In the genomic region with DNA sequence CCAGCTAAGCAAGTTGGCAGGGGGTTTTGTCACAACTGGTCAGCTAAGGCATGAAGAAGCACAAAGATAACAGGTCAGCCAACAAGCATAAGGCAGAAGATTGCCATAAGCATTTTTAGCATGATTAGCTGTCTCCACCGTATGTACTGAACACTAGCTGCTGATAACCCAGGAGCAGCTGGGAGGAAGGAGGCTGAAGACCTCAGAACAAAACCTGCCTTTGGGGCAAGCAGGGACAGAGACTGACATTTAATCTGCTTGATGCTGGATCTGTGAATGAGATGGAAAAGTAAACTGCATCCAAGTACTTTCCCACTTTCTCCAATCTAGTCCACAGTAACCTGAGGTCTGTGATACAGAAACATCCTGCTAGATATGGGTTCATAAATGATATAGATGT, we compare ENCODE assay signal across 15 cellular contexts.
DNase-seq lines count a peak whose midpoint lies in the region; ATAC-seq, FAIRE-seq and TF ChIP-seq lines count a peak whose summit lies in the region.
"Had no signal": no experiment of that assay in that cellular context is flagged by ENCODE, and none has a peak within 500 bp of the region (broad histone marks: within the 10 kb centered on the region; RNA-seq: fewer than 3 reads in every experiment).

No MANE protein-coding gene starts in this region.

- peaks cover 14% of the 10 kb centered on the region for H3K27me3 Mint-ChIP-seq in activated CD4-positive, alpha-beta T cell treated with anti-CD3 and anti-CD28 coated beads, Interleukin-2, amount 10 ng/mL, durations not matched to agents 24 days and 14 days
- no peaks in the 10 kb centered on the region for H3K27me3 Mint-ChIP-seq in neural progenitor cell (ENCODE audit: insufficient read depth, low read depth)

- H3K9ac ChIP-seq in OCI-LY3 (ENCODE audit: low read length) = no peak overlapping the region
- H3K9ac ChIP-seq in neural progenitor cell = no peak overlapping the region
- H3K9ac ChIP-seq: GM23248 had no signal

- H3K79me2 ChIP-seq in OCI-LY3 (ENCODE audit: low read length) (no peaks in the 10 kb centered on the region), neural progenitor cell (ENCODE audit: low read depth) (no peaks in the 10 kb centered on the region)

- no peak overlapping the region for H3K27ac Mint-ChIP-seq in activated CD4-positive, alpha-beta T cell treated with anti-CD3 and anti-CD28 coated beads, Interleukin-2, amount 10 ng/mL, durations not matched to agents 24 days and 14 days
- no peak overlapping the region for H3K27ac Mint-ChIP-seq in neural progenitor cell
- H3K27ac Mint-ChIP-seq: CD14-positive monocyte had no signal

- H4K20me1 ChIP-seq in OCI-LY3 (ENCODE audit: insufficient read depth, low read length) (no peaks in the 10 kb centered on the region), neural progenitor cell (ENCODE audit: low read depth) (no peaks in the 10 kb centered on the region)

- H3F3A ChIP-seq in neural progenitor cell (ENCODE audit: low read depth) = no peaks in the 10 kb centered on the region

- H3K4me1 Mint-ChIP-seq in activated CD4-positive, alpha-beta T cell treated with anti-CD3 and anti-CD28 coated beads, Interleukin-2, amount 10 ng/mL, durations not matched to agents 24 days and 14 days = peaks cover 6% of the 10 kb centered on the region
- H3K4me1 Mint-ChIP-seq in neural progenitor cell = peaks cover 1% of the 10 kb centered on the region

- no peak for TF ChIP-seq EP300 in gastroesophageal sphincter (IDR thresholded peaks at IDR 0.05)

- peaks cover 26% of the 10 kb centered on the region for H3K4me1 ChIP-seq in OCI-LY3 (ENCODE audit: low read length)
- H3K4me1 ChIP-seq in neural progenitor cell = peaks cover 6% of the 10 kb centered on the region
- no peaks in the 10 kb centered on the region for H3K4me1 ChIP-seq in gastroesophageal sphincter
- H3K4me1 ChIP-seq: A549 had no signal

- DNase-seq in activated CD4-positive, alpha-beta T cell treated with anti-CD3 and anti-CD28 coated beads, Interleukin-2, amount 10 ng/mL, durations not matched to agents 24 days and 14 days = peak; percentile 49
- no peak for DNase-seq in activated CD4-positive, alpha-beta T cell treated with anti-CD3 and anti-CD28 coated beads, Interleukin-2, amount 50 U/mL, for 48 hours
- peak; percentile 58 for DNase-seq in WERI-Rb-1
- no peak for DNase-seq in neural progenitor cell (ENCODE audit: low spot score)
- no peak for DNase-seq in GM12892 (ENCODE audit: insufficient read length)
- DNase-seq: CD8-positive, alpha-beta T cell; COR-L47; DMS53; GM23248; H7 had no signal

- H3K4me3 ChIP-seq in OCI-LY3 (ENCODE audit: low read length) (no peak overlapping the region), WERI-Rb-1 (ENCODE audit: low read depth, low read length) (no peak overlapping the region), neural progenitor cell (no peak overlapping the region), gastroesophageal sphincter (no peak overlapping the region)
- H3K4me3 ChIP-seq: A549, GM23248 had no signal

- H3K27ac ChIP-seq in OCI-LY3 (ENCODE audit: low read length) (no peak overlapping the region), WERI-Rb-1 (no peak overlapping the region), neural progenitor cell (no peak overlapping the region), gastroesophageal sphincter (no peak overlapping the region)
- H3K27ac ChIP-seq: A549, GM23248 had no signal

- intact Hi-C loops in activated CD4-positive, alpha-beta T cell treated with anti-CD3 and anti-CD28 coated beads, Interleukin-2, amount 10 ng/mL, durations not matched to agents 24 days and 14 days (cut with micrococcal nuclease) = no loop called here

- H3K4me2 ChIP-seq in OCI-LY3 (ENCODE audit: low read length) (peak overlapping the region; percentile 78; the same call in 1 of the 2 replicates), neural progenitor cell (no peak overlapping the region)
- H3K4me2 ChIP-seq: A549 had no signal

- H3K27me3 ChIP-seq in OCI-LY3 (ENCODE audit: low read depth, low read length) (no peaks in the 10 kb centered on the region), WERI-Rb-1 (ENCODE audit: insufficient read depth, low read depth, severe bottlenecking) (no peaks in the 10 kb centered on the region), neural progenitor cell (no peaks in the 10 kb centered on the region), gastroesophageal sphincter (no peaks in the 10 kb centered on the region)

- no peak overlapping the region for H2AFZ ChIP-seq in OCI-LY3 (ENCODE audit: low read depth, low read length)
- H2AFZ ChIP-seq in neural progenitor cell (replicated peaks) = peak overlapping the region; percentile 7

- no peaks in the 10 kb centered on the region for H3K36me3 Mint-ChIP-seq in activated CD4-positive, alpha-beta T cell treated with anti-CD3 and anti-CD28 coated beads, Interleukin-2, amount 10 ng/mL, durations not matched to agents 24 days and 14 days (ENCODE audit: low read depth)
- no peaks in the 10 kb centered on the region for H3K36me3 Mint-ChIP-seq in neural progenitor cell
- H3K36me3 Mint-ChIP-seq: CD14-positive monocyte; CD8-positive, alpha-beta T cell had no signal

- no peak for ATAC-seq in gastroesophageal sphincter
- ATAC-seq: CD8-positive, alpha-beta T cell had no signal

- H3K4me3 Mint-ChIP-seq in activated CD4-positive, alpha-beta T cell treated with anti-CD3 and anti-CD28 coated beads, Interleukin-2, amount 10 ng/mL, durations not matched to agents 24 days and 14 days = no peak overlapping the region
- H3K4me3 Mint-ChIP-seq in neural progenitor cell = no peak overlapping the region

- H3K9me3 ChIP-seq in OCI-LY3 (ENCODE audit: insufficient read depth, low read length) = no peaks in the 10 kb centered on the region
- H3K9me3 ChIP-seq in WERI-Rb-1 (ENCODE audit: severe bottlenecking) = no peaks in the 10 kb centered on the region
- no peaks in the 10 kb centered on the region for H3K9me3 ChIP-seq in neural progenitor cell (ENCODE audit: low read depth)
- no peaks in the 10 kb centered on the region for H3K9me3 ChIP-seq in gastroesophageal sphincter
- H3K9me3 ChIP-seq: A549 had no signal

- no peaks in the 10 kb centered on the region for H3K9me3 Mint-ChIP-seq in activated CD4-positive, alpha-beta T cell treated with anti-CD3 and anti-CD28 coated beads, Interleukin-2, amount 10 ng/mL, durations not matched to agents 24 days and 14 days
- H3K9me3 Mint-ChIP-seq in neural progenitor cell = no peaks in the 10 kb centered on the region
- H3K9me3 Mint-ChIP-seq: CD14-positive monocyte; CD8-positive, alpha-beta T cell had no signal

- no peaks in the 10 kb centered on the region for H3K36me3 ChIP-seq in OCI-LY3 (replicated peaks; ENCODE audit: low read depth, low read length)
- no peaks in the 10 kb centered on the region for H3K36me3 ChIP-seq in WERI-Rb-1
- H3K36me3 ChIP-seq in neural progenitor cell = no peaks in the 10 kb centered on the region
- H3K36me3 ChIP-seq in gastroesophageal sphincter = no peaks in the 10 kb centered on the region

- FAIRE-seq in GM12892 (lab: Jason Lieb, UNC) = no peak
- FAIRE-seq: A549, D721Med had no signal

- TF ChIP-seq CTCF in OCI-LY3 (IDR thresholded peaks at IDR 0.05; ENCODE audit: low read depth, low read length) (no peak), WERI-Rb-1 (IDR thresholded peaks at IDR 0.05; ENCODE audit: low read depth, low read length) (no peak), neural progenitor cell (IDR thresholded peaks at IDR 0.05) (no peak), gastroesophageal sphincter (IDR thresholded peaks at IDR 0.05) (no peak)

- TF ChIP-seq POLR2A in gastroesophageal sphincter (IDR thresholded peaks at IDR 0.05) = no peak
- TF ChIP-seq POLR2A in GM12892 (IDR thresholded peaks at IDR 0.05; ENCODE audit: low read depth, low read length) = no peak

- 60 to 86% methylated on average over 1 of the region's 1 CpG for WGBS in gastroesophageal sphincter (ENCODE audit: low coverage in 1 of 2), 2 donors

Comparison
In these comparisons a context has a peak if more than half of its experiments do, and no peak if none do; other contexts are left out.
1. DNase-seq: peak in activated CD4-positive, alpha-beta T cell treated with anti-CD3 and anti-CD28 coated beads, Interleukin-2, amount 10 ng/mL, durations not matched to agents 24 days and 14 days (single experiment) and WERI-Rb-1 (single experiment); none in activated CD4-positive, alpha-beta T cell treated with anti-CD3 and anti-CD28 coated beads, Interleukin-2, amount 50 U/mL, for 48 hours (0 of 2), neural progenitor cell (single experiment) and GM12892 (single experiment).